In the genomic region with DNA sequence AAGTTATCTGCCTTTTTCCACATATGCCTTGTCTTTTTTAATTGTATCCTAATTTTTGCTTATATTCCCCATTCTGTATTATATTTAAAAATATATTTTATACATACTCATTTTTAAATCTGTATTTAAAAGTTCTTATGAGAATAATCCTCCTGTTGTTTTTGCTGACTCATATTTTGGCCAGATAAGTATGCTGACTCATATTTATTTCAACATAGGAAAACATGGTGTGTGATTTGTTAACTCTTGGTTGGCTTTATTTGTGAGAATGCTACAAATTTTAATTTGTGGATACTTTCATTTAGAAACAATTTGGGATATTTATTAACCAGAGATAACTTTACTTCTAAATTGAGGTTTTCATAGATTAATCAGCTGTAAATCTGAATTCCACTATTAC, we compare ENCODE assay signal across 18 cellular contexts.
DNase-seq lines count a peak whose midpoint lies in the region; ATAC-seq, FAIRE-seq and TF ChIP-seq lines count a peak whose summit lies in the region.
"Had no signal": no experiment of that assay in that cellular context is flagged by ENCODE, and none has a peak within 500 bp of the region (broad histone marks: within the 10 kb centered on the region; RNA-seq: fewer than 3 reads in every experiment).

No MANE protein-coding gene starts in this region.

- DNase-seq in H4 (ENCODE audit: low spot score), result peak; percentile 13
- peak; percentile 42 for DNase-seq in RKO (ENCODE audit: low spot score)
- DNase-seq in epithelial cell of esophagus (ENCODE audit: low read depth), result peak; percentile 63
- peak; percentile 39 for DNase-seq in myocyte (ENCODE audit: low read depth)
- DNase-seq in D721Med (ENCODE audit: insufficient read length, low spot score), result no peak
- DNase-seq in coronary artery (ENCODE audit: low spot score), result no peak
- no peak for DNase-seq in activated CD4-positive, alpha-beta T cell treated with anti-CD3 and anti-CD28 coated beads, Interleukin-2, amount 50 U/mL, for 48 hours
- DNase-seq: activated CD4-positive, alpha-beta memory T cell treated with anti-CD3 and anti-CD28 coated beads, Interleukin-2, amount 10 ng/mL, durations not matched to agents 7 days and 5 days; hippocampal formation; left ventricle myocardium superior; naive thymus-derived CD4-positive, alpha-beta T cell; NCI-H2029 treated with DMSO at 0.1 percent for 48 hours; Right ventricle myocardium superior; stimulated activated CD4-positive, alpha-beta T cell treated with anti-CD3 and anti-CD28 coated beads, Interleukin-2, amount 100 ng/mL, for 48 hours; transverse colon had no signal

- H3K4me3 ChIP-seq in epithelial cell of esophagus (ENCODE audit: low read length), result no peak overlapping the region
- no peak overlapping the region for H3K4me3 ChIP-seq in coronary artery
- H3K4me3 ChIP-seq: transverse colon had no signal

- TF ChIP-seq CTCF in epithelial cell of esophagus (IDR thresholded peaks at IDR 0.05; ENCODE audit: insufficient read depth, low read depth, low read length, missing control alignments), result no peak
- no peak for TF ChIP-seq CTCF in D721Med (IDR thresholded peaks at IDR 0.05; ENCODE audit: insufficient read depth, missing control alignments)
- no peak for TF ChIP-seq CTCF in coronary artery (IDR thresholded peaks at IDR 0.05)

- no peak for FAIRE-seq in D721Med (lab: Jason Lieb, UNC)

- no peak overlapping the region for H3K27ac ChIP-seq in coronary artery
- H3K27ac ChIP-seq: HL-60, transverse colon had no signal

- ATAC-seq in HG03442 (IDR thresholded peaks at IDR 0.05; ENCODE audit: unreplicated experiment), result no peak
- ATAC-seq: activated T-helper 17 cell treated with anti-CD3 and anti-CD28 coated beads, Interleukin-2, amount 50 U/mL, for 72 hours; left ventricle myocardium superior; naive thymus-derived CD4-positive, alpha-beta T cell had no signal

Comparison
In these comparisons a context has a peak if more than half of its experiments do, and no peak if none do; other contexts are left out.
1. DNase-seq: peak in H4 (single experiment), RKO (single experiment), epithelial cell of esophagus (single experiment) and myocyte (single experiment); none in D721Med (single experiment), coronary artery (single experiment) and activated CD4-positive, alpha-beta T cell treated with anti-CD3 and anti-CD28 coated beads, Interleukin-2, amount 50 U/mL, for 48 hours (0 of 2).